In the genomic region with DNA sequence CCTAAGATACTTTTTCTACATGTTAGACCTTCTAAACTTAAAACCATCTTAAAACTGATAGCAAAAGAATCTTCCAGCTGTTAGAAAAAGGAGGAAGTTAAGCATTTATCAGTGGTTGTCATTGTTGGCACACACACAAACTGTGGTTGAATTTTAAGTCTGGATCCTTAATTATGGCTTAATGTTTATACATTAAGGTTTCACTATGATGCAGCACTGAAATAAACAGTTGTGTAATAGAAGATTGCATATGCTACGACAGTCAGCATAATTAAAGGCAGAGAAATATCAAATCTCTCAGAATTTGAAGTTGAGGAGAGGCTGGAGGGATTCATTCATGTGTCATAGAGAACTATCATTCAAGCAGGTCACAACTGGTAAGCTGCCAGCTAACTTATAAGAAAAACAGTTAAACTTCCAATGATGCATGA, we compare ENCODE assay signal across 10 cellular contexts. TPM values are rescaled to one million over a fixed set of nuclear protein-coding genes. Genes with fewer than 3 reads are reported as not detected.
DNase-seq lines count a peak whose midpoint lies in the region; TF ChIP-seq lines count a peak whose summit lies in the region.
"Had no signal": no experiment of that assay in that cellular context is flagged by ENCODE, and none has a peak within 500 bp of the region (broad histone marks: within the 10 kb centered on the region; RNA-seq: fewer than 3 reads in every experiment).

No MANE protein-coding gene starts in this region.

- no peak overlapping the region for H3K9ac ChIP-seq in Karpas-422 (ENCODE audit: low read length)

- no peaks in the 10 kb centered on the region for H3K79me2 ChIP-seq in Karpas-422 (ENCODE audit: low read length)

- H3K27ac ChIP-seq in Karpas-422 (ENCODE audit: low read length) = no peak overlapping the region
- H3K27ac ChIP-seq in Peyer's patch = peak overlapping the region in 1 of 4 donors; percentile 23

- H3K9me2 ChIP-seq in Karpas-422 (replicated peaks; ENCODE audit: insufficient read depth, low read length) = no peaks in the 10 kb centered on the region

- H3K27me3 ChIP-seq in Karpas-422 (ENCODE audit: low read length) (no peaks in the 10 kb centered on the region), Peyer's patch (no peaks in the 10 kb centered on the region)

- no peak overlapping the region for H3K4me3 ChIP-seq in epithelial cell of esophagus (ENCODE audit: low read length)
- H3K4me3 ChIP-seq in Karpas-422 (ENCODE audit: low read length) = no peak overlapping the region
- H3K4me3 ChIP-seq in Peyer's patch = no peak overlapping the region

- no peak overlapping the region for H3K4me2 ChIP-seq in Karpas-422 (ENCODE audit: low read depth, low read length, poor library complexity, severe bottlenecking)

- no peak overlapping the region for H2AFZ ChIP-seq in Karpas-422 (ENCODE audit: low read length)

- no peaks in the 10 kb centered on the region for H4K20me1 ChIP-seq in Karpas-422 (ENCODE audit: insufficient read depth, low read depth, low read length)

- no peak for TF ChIP-seq POLR2A in Peyer's patch (IDR thresholded peaks at IDR 0.05)

- DNase-seq in NCI-H446 (lab: John Stamatoyannopoulos, UW) (peak; percentile 9 to 12), NCI-H446 treated with DMSO at 0.1 percent for 48 hours (lab: John Stamatoyannopoulos, UW) (no peak), NOMO-1 treated with dmso at 0.1 percent for 144 hours (lab: John Stamatoyannopoulos, UW; ENCODE audit: unreplicated experiment) (peak; percentile 41), epithelial cell of esophagus (ENCODE audit: low read depth) (peak; percentile 95), renal cortical epithelial cell (ENCODE audit: low read depth) (peak; percentile 70), Karpas-422 (no peak), NCI-H82 (lab: John Stamatoyannopoulos, UW) (no peak), Peyer's patch (no peak)
- DNase-seq: 8988T, amygdala had no signal

- H3K36me3 ChIP-seq in Karpas-422 (ENCODE audit: insufficient read depth, low read length) (no peaks in the 10 kb centered on the region), Peyer's patch (no peaks in the 10 kb centered on the region)

- H3K9me3 ChIP-seq in Karpas-422 (ENCODE audit: low read length) (no peaks in the 10 kb centered on the region), Peyer's patch (no peaks in the 10 kb centered on the region)

- no peak for TF ChIP-seq CTCF in epithelial cell of esophagus (IDR thresholded peaks at IDR 0.05; ENCODE audit: insufficient read depth, low read depth, low read length, missing control alignments)
- TF ChIP-seq CTCF in Peyer's patch (IDR thresholded peaks at IDR 0.05) = no peak

- H3K4me1 ChIP-seq in Karpas-422 (ENCODE audit: low read length) (no peaks in the 10 kb centered on the region), Peyer's patch (peaks cover 0 to 11% (median 0%) of the 10 kb centered on the region in 4 donors)

RNA-seq across cellular contexts. Expression of a gene that starts 32.3 kb away (rescaled TPM):
- total RNA-seq in renal cortical epithelial cell (19.6 and 71.9 TPM in 2 replicates), Peyer's patch (10 to 100 TPM; 19.6 to 58.2 (median 35.1) TPM)
- total RNA-seq in Karpas-422 (2014; rRNA removed; shearing (Covaris generic); ENCODE audit: low replicate concordance) = not detected in 2 replicates

Comparison
In these comparisons a context has a peak if more than half of its experiments do, and no peak if none do; other contexts are left out.
1. DNase-seq: peak in NCI-H446 (2 of 2), NOMO-1 treated with dmso at 0.1 percent for 144 hours (single experiment), epithelial cell of esophagus (single experiment) and renal cortical epithelial cell (single experiment); none in NCI-H446 treated with DMSO at 0.1 percent for 48 hours (single experiment), Karpas-422 (single experiment), NCI-H82 (single experiment) and Peyer's patch (0 of 3).
2. RNA of a gene that starts 32.3 kb away (total RNA-seq): 19.6 to 71.9 TPM in renal cortical epithelial cell and 19.6 to 58.2 TPM in Peyer's patch; not detected in Karpas-422; every median in the first group is over 10 times any median in the second.